24 cellular contexts compared by ENCODE assay signal in genomic region chr10:83153714-83154113, GRCh38.
"Had no signal": no experiment of that assay in that cellular context is flagged by ENCODE, and none has a peak within 500 bp of the region (broad histone marks: within the 10 kb centered on the region; RNA-seq: fewer than 3 reads in every experiment).

No MANE protein-coding gene starts in this region.

- H3K27ac ChIP-seq: SK-N-MC had no signal

- H3K4me3 ChIP-seq: SK-N-MC had no signal

- ATAC-seq: activated CD8-positive, alpha-beta memory T cell treated with anti-CD3 and anti-CD28 coated beads, Interleukin-2, amount 10 ng/mL, durations not matched to agents 7 days and 5 days; activated naive CD4-positive, alpha-beta T cell treated with anti-CD3 and anti-CD28 coated beads, Interleukin-2, amount 50 U/mL, for 72 hours; activated naive CD8-positive, alpha-beta T cell treated with anti-CD3 and anti-CD28 coated beads, Interleukin-2, amount 50 U/mL, for 24 hours; Panc1; Right ventricle myocardium inferior had no signal

- DNase-seq: activated CD4-positive, alpha-beta T cell treated with anti-CD3 and anti-CD28 coated beads for 1 hour; activated CD4-positive, alpha-beta T cell treated with anti-CD3 and anti-CD28 coated beads, Interleukin-2, amount 10 ng/mL, durations not matched to agents 24 days and 14 days; activated CD4-positive, alpha-beta T cell treated with anti-CD3 and anti-CD28 coated beads, Interleukin-2, amount 50 U/mL, for 48 hours; activated CD8-positive, alpha-beta memory T cell treated with anti-CD3 and anti-CD28 coated beads, Interleukin-2, amount 10 ng/mL, durations not matched to agents 7 days and 5 days; activated effector memory CD4-positive, alpha-beta T cell treated with Interleukin-2 at 50 U/mL for 16 hours; activated naive CD4-positive, alpha-beta T cell; activated naive CD8-positive, alpha-beta T cell treated with anti-CD3 and anti-CD28 coated beads, Interleukin-2, amount 50 U/mL, for 24 hours; activated T-cell treated with anti-CD3 and anti-CD28 coated beads, Interleukin-2, amount 50 U/mL, for 24 hours; caudate nucleus; KG1; NCI-H1092; NCI-H1417 treated with DMSO at 0.1 percent for 48 hours; NCI-H1694 treated with DMSO at 0.1 percent for 48 hours; NCI-H2029 treated with DMSO at 0.1 percent for 48 hours; NCI-H510A treated with DMSO at 0.1 percent for 48 hours; NCI-H774; NK-92 treated with Interleukin-12 subunit alpha and Interleukin-12 subunit beta, amount 100 ng/mL, for 24 hours; OCI-M1; RPMI8226; T-helper 1 cell had no signal
